In the genomic region with DNA sequence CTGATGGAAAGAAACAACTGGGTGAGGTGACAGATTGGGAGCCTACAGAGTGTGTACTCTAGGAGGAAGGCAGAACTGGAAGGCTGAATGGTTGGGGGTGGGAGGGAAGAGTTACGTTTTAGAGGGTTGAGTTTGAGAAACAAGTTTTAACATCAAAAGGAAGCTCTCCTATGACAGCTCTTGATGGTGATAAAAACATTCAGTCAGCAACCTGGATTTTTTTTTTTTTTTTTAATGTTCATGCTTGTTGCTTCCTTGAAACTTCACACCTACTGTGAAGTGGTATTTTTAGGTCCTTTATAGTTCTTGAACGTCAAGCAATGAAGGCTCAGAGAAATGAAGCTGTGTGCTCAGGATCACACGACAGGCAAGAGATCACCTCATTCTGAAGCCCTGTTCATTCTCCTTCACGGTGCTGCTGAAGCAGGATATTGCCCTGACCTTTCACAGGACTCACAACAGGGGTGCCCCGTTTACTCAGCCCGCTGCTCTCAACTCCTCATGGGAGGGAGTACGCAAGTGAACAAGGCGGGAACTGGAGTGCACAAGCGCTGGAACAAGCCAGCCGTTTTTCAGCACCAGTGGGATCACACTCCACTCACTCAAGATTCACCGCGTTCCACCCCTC, we compare ENCODE assay signal across 14 cellular contexts. TPM values are rescaled to one million over a fixed set of nuclear protein-coding genes. Genes with fewer than 3 reads are reported as not detected.
DNase-seq lines count a peak whose midpoint lies in the region; ATAC-seq and TF ChIP-seq lines count a peak whose summit lies in the region.
"Had no signal": no experiment of that assay in that cellular context is flagged by ENCODE, and none has a peak within 500 bp of the region (broad histone marks: within the 10 kb centered on the region; RNA-seq: fewer than 3 reads in every experiment).

No MANE protein-coding gene starts in this region.

- H3K4me1 ChIP-seq in aorta (ENCODE audit: control insufficient read depth in 1 of 2, insufficient read depth in 2 of 2, low read length in 2 of 2): no peaks in the 10 kb centered on the region

- H3K36me3 Mint-ChIP-seq in T-helper 17 cell (ENCODE audit: low read depth): peaks cover 2% of the 10 kb centered on the region
- H3K36me3 Mint-ChIP-seq in stimulated activated naive B cell treated with anti-CD40 and anti-IgM and Interleukin-4, amounts not matched to agents 10 μg/mL and 1 μg/mL and 100 μg/mL, for 72 hours: peaks cover 28 to 33% of the 10 kb centered on the region in 2 donors

- H3K36me3 ChIP-seq in aorta (ENCODE audit: control insufficient read depth in 1 of 2, insufficient read depth in 2 of 2, low read length in 1 of 2): no peaks in the 10 kb centered on the region

- peak overlapping the region in 30 of 59 donors; percentile 43 to 100 (median 98) for H3K27ac ChIP-seq in dorsolateral prefrontal cortex
- H3K27ac ChIP-seq in aorta (ENCODE audit: low read depth in 1 of 2, low read length in 2 of 2): no peak overlapping the region

- peak overlapping the region; percentile 69 for H3K27ac Mint-ChIP-seq in T-helper 17 cell
- H3K27ac Mint-ChIP-seq in stimulated activated naive B cell treated with anti-CD40 and anti-IgM and Interleukin-4, amounts not matched to agents 10 μg/mL and 1 μg/mL and 100 μg/mL, for 72 hours: peak overlapping the region; percentile 97

- 71 to 73% methylated on average over 12 of the region's 12 CpGs for WGBS in aorta, 2 donors

- H3K4me3 Mint-ChIP-seq in T-helper 17 cell: peak overlapping the region; percentile 51
- H3K4me3 Mint-ChIP-seq in stimulated activated naive B cell treated with anti-CD40 and anti-IgM and Interleukin-4, amounts not matched to agents 10 μg/mL and 1 μg/mL and 100 μg/mL, for 72 hours: peak overlapping the region in 1 of 2 donors; percentile 31

- peaks cover 4% of the 10 kb centered on the region for H3K27me3 Mint-ChIP-seq in T-helper 17 cell
- no peaks in the 10 kb centered on the region for H3K27me3 Mint-ChIP-seq in stimulated activated naive B cell treated with anti-CD40 and anti-IgM and Interleukin-4, amounts not matched to agents 10 μg/mL and 1 μg/mL and 100 μg/mL, for 72 hours

- H3K27me3 ChIP-seq in dorsolateral prefrontal cortex: no peaks in the 10 kb centered on the region
- H3K27me3 ChIP-seq in aorta (ENCODE audit: control insufficient read depth in 1 of 2, insufficient read depth in 2 of 2, low read length in 1 of 2): no peaks in the 10 kb centered on the region

- peaks cover 32% of the 10 kb centered on the region for H3K4me1 Mint-ChIP-seq in T-helper 17 cell
- H3K4me1 Mint-ChIP-seq in stimulated activated naive B cell treated with anti-CD40 and anti-IgM and Interleukin-4, amounts not matched to agents 10 μg/mL and 1 μg/mL and 100 μg/mL, for 72 hours: peaks cover 66 to 96% of the 10 kb centered on the region in 2 donors

- H3K4me3 ChIP-seq in dorsolateral prefrontal cortex (peak overlapping the region in 31 of 59 donors; percentile 1 to 100 (median 90)), aorta (ENCODE audit: low read length in 2 of 2) (no peak overlapping the region)

- TF ChIP-seq CTCF in dorsolateral prefrontal cortex (IDR thresholded peaks at IDR 0.05 in 54 of 56, conservative IDR thresholded peaks at IDR 0.05 in 2 of 56; ENCODE audit: low read depth in 1 of 56, partially characterized antibody in 56 of 56): no peak

- intact Hi-C loops in dorsolateral prefrontal cortex (cut with DNase I) (loop anchor here in 1 of 2 donors (5.0 to 10.0 kb wide), 2 partner anchors 250 to 422 kb away; a partner anchor contains a TSS), aorta (cut with DNase I) (loop anchor here (5.0 to 10.0 kb wide), 3 partner anchors 35 to 252 kb away; a partner anchor contains a TSS)

- ATAC-seq in T-helper 17 cell (no peak), aorta (ENCODE audit: low FRiP score) (no peak)
- no peak for ATAC-seq in stimulated activated naive B cell treated with anti-CD40 and anti-IgM and Interleukin-4, amounts not matched to agents 10 μg/mL and 1 μg/mL and 100 μg/mL, for 72 hours (replicated peaks)

- peaks cover 20 to 25% of the 10 kb centered on the region in 2 donors for H3K9me3 Mint-ChIP-seq in stimulated activated naive B cell treated with anti-CD40 and anti-IgM and Interleukin-4, amounts not matched to agents 10 μg/mL and 1 μg/mL and 100 μg/mL, for 72 hours

- H3K9me3 ChIP-seq in T-helper 17 cell (ENCODE audit: control insufficient read depth, low read length, poor library complexity, severe bottlenecking) (no peaks in the 10 kb centered on the region), aorta (ENCODE audit: control insufficient read depth, low read length) (no peaks in the 10 kb centered on the region)

- DNase-seq in activated T-cell treated with anti-CD3 and anti-CD28 coated beads, Interleukin-2, amount 50 U/mL, for 1 hour: peak; percentile 47
- DNase-seq in activated T-cell treated with anti-CD3 and anti-CD28 coated beads for 4 hours (no peak), T-helper 17 cell (no peak), dorsolateral prefrontal cortex (no peak), epidermal melanocyte (ENCODE audit: insufficient read length, low spot score) (no peak), aorta (no peak), NCI-H2107 treated with DMSO at 0.1 percent for 48 hours (lab: John Stamatoyannopoulos, UW; ENCODE audit: unreplicated experiment) (no peak)
- DNase-seq in stimulated activated naive B cell treated with anti-CD40 and anti-IgM and Interleukin-4, amounts not matched to agents 10 μg/mL and 1 μg/mL and 100 μg/mL, for 72 hours: no peak
- DNase-seq: NCI-H2029 treated with DMSO at 0.1 percent for 48 hours; SHP77; stimulated activated CD4-positive, alpha-beta T cell treated with anti-CD3 and anti-CD28 coated beads, Interleukin-1b, Interleukin-23, amount 100 ng/mL, for 48 hours had no signal

RNA-seq across cellular contexts. Expression of a gene that starts 1.6 kb away (rescaled TPM):
- 10 to 100 TPM; 42.8 to 52.7 TPM for total RNA-seq in T-helper 17 cell
- total RNA-seq in dorsolateral prefrontal cortex: 10 to 100 TPM; 30.8 to 53.0 (median 40.0) TPM
- 100 to 1,000 TPM; 105 to 127 TPM for total RNA-seq in aorta
- polyA plus RNA-seq in aorta: 100 to 1,000 TPM in 1 of 2 donors, 10 to 100 TPM in 1; 82.4 to 148 TPM

RNA-seq across cellular contexts. Expression of a gene that starts 6.0 kb away (rescaled TPM):
- 10 to 100 TPM; 66.7 to 87.5 TPM for total RNA-seq in T-helper 17 cell
- total RNA-seq in dorsolateral prefrontal cortex: 100 to 1,000 TPM in 117 of 120 experiments, 10 to 100 TPM in 3; 80.9 to 227 (median 172) TPM
- 10 to 100 TPM; 47.7 to 55.6 TPM for total RNA-seq in aorta
- polyA plus RNA-seq in aorta: 10 to 100 TPM; 31.3 to 39.2 TPM

RNA-seq across cellular contexts. Expression of a gene that starts 11.9 kb away (rescaled TPM):
- total RNA-seq in T-helper 17 cell: not detected
- 100 to 1,000 TPM in 119 of 120 experiments, 10 to 100 TPM in 1; 98.1 to 297 (median 159) TPM for total RNA-seq in dorsolateral prefrontal cortex
- 1 to 10 TPM; 4.5 to 8.9 TPM for total RNA-seq in aorta
- polyA plus RNA-seq in aorta: 1 to 10 TPM; 1.6 to 2.5 TPM

RNA-seq across cellular contexts. Expression of a gene that starts 39.6 kb away (rescaled TPM):
- total RNA-seq in T-helper 17 cell: 10 to 100 TPM in 1 of 2 donors, 1 to 10 TPM in 1; 3.5 to 11.2 TPM
- 10 to 100 TPM in 57 of 120 experiments, 1 to 10 TPM in 63; 3.9 to 21.8 (median 9.7) TPM for total RNA-seq in dorsolateral prefrontal cortex
- 10 to 100 TPM; 35.4 to 47.8 TPM for total RNA-seq in aorta
- polyA plus RNA-seq in aorta: 10 to 100 TPM; 21.2 to 36.4 TPM

RNA-seq across cellular contexts. Expression of a gene that starts 45.0 kb away (rescaled TPM):
- total RNA-seq in T-helper 17 cell (not detected), dorsolateral prefrontal cortex (1 to 10 TPM in 5 of 120 experiments, under 1 TPM in 27, not detected in 88; 0.26 to 1.4 (median 0.52) TPM), aorta (not detected)
- not detected for polyA plus RNA-seq in aorta
- total RNA-seq: HT-29, myocyte, urinary bladder had no signal

Comparison
In these comparisons a context has a peak if more than half of its experiments do, and no peak if none do; other contexts are left out.
1. H3K27ac ChIP-seq: peak in dorsolateral prefrontal cortex (30 of 59); none in aorta (0 of 2).
2. H3K4me3 ChIP-seq: peak in dorsolateral prefrontal cortex (31 of 59); none in aorta (0 of 2).
3. RNA of a gene that starts 11.9 kb away (total RNA-seq): 98.1 to 297 TPM in dorsolateral prefrontal cortex; 4.5 to 8.9 TPM in aorta and not detected in T-helper 17 cell; every median in the first group is over 4 times any median in the second.